In genomic region chr2:63047193-63047533, GRCh38 we compare ENCODE assay signal across 12 cellular contexts. TPM values are rescaled to one million over a fixed set of nuclear protein-coding genes. Genes with fewer than 3 reads are reported as not detected.
DNase-seq lines count a peak whose midpoint lies in the region; ATAC-seq, FAIRE-seq and TF ChIP-seq lines count a peak whose summit lies in the region.
"Had no signal": no experiment of that assay in that cellular context is flagged by ENCODE, and none has a peak within 500 bp of the region (broad histone marks: within the 10 kb centered on the region; RNA-seq: fewer than 3 reads in every experiment).

No MANE protein-coding gene starts in this region.

- no peak overlapping the region for H3K27ac ChIP-seq in DOHH2 (ENCODE audit: low read depth, low read length)
- no peak overlapping the region for H3K27ac ChIP-seq in HUES64 (ENCODE audit: low read depth, low read length)
- no peak overlapping the region for H3K27ac ChIP-seq in duodenal mucosa (ENCODE audit: low read depth, low read length)

- peak overlapping the region; percentile 79 for H3K4me2 ChIP-seq in DOHH2 (ENCODE audit: low read length)

- peaks cover 32% of the 10 kb centered on the region for H3K4me1 ChIP-seq in DOHH2 (ENCODE audit: control insufficient read depth, low read length)
- H3K4me1 ChIP-seq in HUES64 (ENCODE audit: insufficient read depth, low read length): peaks cover 42% of the 10 kb centered on the region
- peaks cover 27 to 30% of the 10 kb centered on the region in 2 donors for H3K4me1 ChIP-seq in duodenal mucosa (ENCODE audit: control insufficient read depth in 1 of 2, insufficient read depth in 2 of 2, low read length in 2 of 2)

- H3K36me3 Mint-ChIP-seq in nephron progenitor cell (ENCODE audit: low read depth): peaks cover 13% of the 10 kb centered on the region

- H3K4me3 Mint-ChIP-seq in nephron progenitor cell: peak overlapping the region; percentile 29

- H3K9me3 ChIP-seq in DOHH2 (ENCODE audit: control insufficient read depth, insufficient read depth, low read length) (no peaks in the 10 kb centered on the region), HUES64 (ENCODE audit: insufficient read depth, low read depth, low read length) (no peaks in the 10 kb centered on the region), duodenal mucosa (ENCODE audit: control insufficient read depth in 1 of 2, low read length in 2 of 2) (no peaks in the 10 kb centered on the region)

- H3K27ac Mint-ChIP-seq in nephron progenitor cell: no peak overlapping the region

- H3K27me3 ChIP-seq in DOHH2 (ENCODE audit: control insufficient read depth, low read length) (peaks cover 48% of the 10 kb centered on the region), HUES64 (ENCODE audit: insufficient read depth, low read length) (peaks cover 78% of the 10 kb centered on the region), duodenal mucosa (ENCODE audit: control insufficient read depth in 1 of 2, insufficient read depth in 2 of 2, low read length in 2 of 2) (peaks cover 49 to 61% of the 10 kb centered on the region in 2 donors)

- ATAC-seq in HG02763 (IDR thresholded peaks at IDR 0.05; ENCODE audit: unreplicated experiment): no peak

- 0 out of 2 replicates have a peak, but pooled peaks cover 3% of the 10 kb centered on the region for H4K20me1 ChIP-seq in DOHH2 (ENCODE audit: control insufficient read depth, insufficient read depth, low read depth, low read length)

- 1% methylated on average over 19 of the region's 19 CpGs for WGBS in HUES64

- no peaks in the 10 kb centered on the region for H3K36me3 ChIP-seq in DOHH2 (ENCODE audit: control insufficient read depth, low read length)
- no peaks in the 10 kb centered on the region for H3K36me3 ChIP-seq in HUES64 (ENCODE audit: insufficient read depth, low read length)
- no peaks in the 10 kb centered on the region for H3K36me3 ChIP-seq in duodenal mucosa (ENCODE audit: control insufficient read depth in 1 of 2, insufficient read depth in 2 of 2, low read length in 2 of 2)

- peak overlapping the region; percentile 62 for H3K4me3 ChIP-seq in DOHH2 (ENCODE audit: low read length)
- H3K4me3 ChIP-seq in HUES64 (ENCODE audit: low read length): peak overlapping the region; percentile 82
- peak overlapping the region; percentile 19 to 57 for H3K4me3 ChIP-seq in duodenal mucosa (ENCODE audit: low read depth in 1 of 2, low read length in 2 of 2)

- FAIRE-seq in GM12892 (lab: Jason Lieb, UNC) (no peak), urothelium cell line (lab: Jason Lieb, UNC) (no peak)
- FAIRE-seq: islet of Langerhans had no signal

- peak overlapping the region; percentile 35; the same call in 1 of the 2 replicates for H3K9ac ChIP-seq in HUES64 (ENCODE audit: low read depth, low read length)
- no peak overlapping the region for H3K9ac ChIP-seq in duodenal mucosa (ENCODE audit: low read depth in 1 of 2, low read length in 2 of 2)

- peaks cover 8% of the 10 kb centered on the region for H3K9me3 Mint-ChIP-seq in nephron progenitor cell

- no peak for DNase-seq in nephron progenitor cell
- no peak for DNase-seq in GM12892 (ENCODE audit: insufficient read length)
- no peak for DNase-seq in urothelium cell line (ENCODE audit: low spot score)
- no peak for DNase-seq in medulla oblongata (ENCODE audit: extremely low spot score)
- DNase-seq: DND-41; effector memory CD4-positive, alpha-beta T cell; MM.1S had no signal

- H3F3A ChIP-seq in DOHH2 (ENCODE audit: control insufficient read depth, insufficient read depth): peaks cover 15% of the 10 kb centered on the region

- TF ChIP-seq POLR2A in GM12892 (IDR thresholded peaks at IDR 0.05; ENCODE audit: low read depth, low read length): no peak

- H3K79me2 ChIP-seq in DOHH2 (ENCODE audit: control insufficient read depth, low read length): no peaks in the 10 kb centered on the region

- peaks cover 57% of the 10 kb centered on the region for H3K4me1 Mint-ChIP-seq in nephron progenitor cell

- H3K27me3 Mint-ChIP-seq in nephron progenitor cell (ENCODE audit: low read depth, poor library complexity): peaks cover 88% of the 10 kb centered on the region

- no peaks in the 10 kb centered on the region for H3K9me2 ChIP-seq in DOHH2 (replicated peaks; ENCODE audit: control insufficient read depth, low read length)

- TF ChIP-seq CTCF in DOHH2 (IDR thresholded peaks at IDR 0.05; ENCODE audit: low read depth, low read length, poor library complexity, severe bottlenecking) (no peak), nephron progenitor cell (IDR thresholded peaks at IDR 0.05) (no peak)

RNA-seq across cellular contexts. Expression of gene OTX1, which starts 3.5 kb away (rescaled TPM):
- 0.75 TPM for polyA plus RNA-seq in HUES64 (2013, experiment 1 of 2)
- 1.2 TPM for polyA plus RNA-seq in HUES64 (2013, experiment 2 of 2)
- 0.32 TPM for polyA plus RNA-seq in GM12892 (2012; ENCODE audit: missing spikeins)
